Comparison of ENCODE assay signal across 9 cellular contexts in genomic region chr9:35905912-35906679, GRCh38. TPM values are rescaled to one million over a fixed set of nuclear protein-coding genes. Genes with fewer than 3 reads are reported as not detected.
DNase-seq lines count a peak whose midpoint lies in the region; ATAC-seq and TF ChIP-seq lines count a peak whose summit lies in the region.
"Had no signal": no experiment of that assay in that cellular context is flagged by ENCODE, and none has a peak within 500 bp of the region (broad histone marks: within the 10 kb centered on the region; RNA-seq: fewer than 3 reads in every experiment).

Gene HRCT1 (plus strand): TSS chr9:35906202. CDS start chr9:35906288, 86 bp downstream.

- H3K4me1 ChIP-seq in SJSA1 (replicated peaks) (peaks cover 58% of the 10 kb centered on the region), parathyroid adenoma (peaks cover 7% of the 10 kb centered on the region)

- no peak within 1 kb of the TSS for H3K4me2 ChIP-seq in parathyroid adenoma (ENCODE audit: low read length)

- H3K36me3 ChIP-seq in SJSA1 (no peaks in the 10 kb centered on the region), parathyroid adenoma (ENCODE audit: control insufficient read depth, insufficient read depth, low read length) (no peaks in the 10 kb centered on the region)

- ATAC-seq in GM19455 (IDR thresholded peaks at IDR 0.05; ENCODE audit: unreplicated experiment), result no peak
- no peak for ATAC-seq in HG03342 (IDR thresholded peaks at IDR 0.05; ENCODE audit: unreplicated experiment)

- H3K9ac ChIP-seq in parathyroid adenoma, result no peak within 1 kb of the TSS

- H3K27me3 ChIP-seq in SJSA1 (replicated peaks) (no peaks in the 10 kb centered on the region), parathyroid adenoma (ENCODE audit: control insufficient read depth, insufficient read depth, low read length) (no peaks in the 10 kb centered on the region)

- H3K79me2 ChIP-seq in parathyroid adenoma, result no peaks in the 10 kb centered on the region

- H3K27ac ChIP-seq in SJSA1 (peak within 1 kb of the TSS; percentile 94), parathyroid adenoma (peak within 1 kb of the TSS; percentile 76)

- H3K9me3 ChIP-seq in SJSA1 (replicated peaks) (no peaks in the 10 kb centered on the region), parathyroid adenoma (ENCODE audit: control insufficient read depth, low read length) (no peaks in the 10 kb centered on the region)

- H3K4me3 ChIP-seq in SJSA1, result no peak within 1 kb of the TSS
- no peak within 1 kb of the TSS for H3K4me3 ChIP-seq in parathyroid adenoma (ENCODE audit: low read depth, low read length)

- H2AFZ ChIP-seq in parathyroid adenoma, result peak within 1 kb of the TSS; percentile 53

- DNase-seq in H4 (ENCODE audit: low spot score) (peak; percentile 98), SJSA1 (ENCODE audit: low read depth in 1 of 2, low spot score in 2 of 2) (peak; percentile 71 to 87), fibroblast of the conjunctiva (ENCODE audit: low read depth) (peak; percentile 96), NCI-H2171 treated with DMSO at 0.1 percent for 48 hours (lab: John Stamatoyannopoulos, UW) (no peak)
- no peak for DNase-seq in stimulated activated CD4-positive, alpha-beta T cell treated with anti-CD3 and anti-CD28 coated beads, Interleukin-2, amount 100 ng/mL, for 24 hours
- DNase-seq: naive B cell had no signal

- TF ChIP-seq CTCF in parathyroid adenoma (IDR thresholded peaks at IDR 0.05), result no peak

RNA-seq across cellular contexts. Expression of gene HRCT1, which starts in this region (rescaled TPM):
- total RNA-seq in H4 (2014; rRNA removed; shearing (Covaris generic)), result 0.41 TPM in 1 of 2 replicates, not detected in the other
- 0.63 TPM in 1 of 2 replicates, not detected in the other for total RNA-seq in SJSA1 (2014; rRNA removed; shearing (Covaris generic))

Comparison
In these comparisons a context has a peak if more than half of its experiments do, and no peak if none do; other contexts are left out.
1. Peak in DNase-seq in H4; RNA of the gene not detected or under 1 TPM.
2. Peak in DNase-seq and H3K27ac ChIP-seq in SJSA1; RNA of the gene not detected or under 1 TPM.